1 cellular context compared by ENCODE assay signal in the genomic region with DNA sequence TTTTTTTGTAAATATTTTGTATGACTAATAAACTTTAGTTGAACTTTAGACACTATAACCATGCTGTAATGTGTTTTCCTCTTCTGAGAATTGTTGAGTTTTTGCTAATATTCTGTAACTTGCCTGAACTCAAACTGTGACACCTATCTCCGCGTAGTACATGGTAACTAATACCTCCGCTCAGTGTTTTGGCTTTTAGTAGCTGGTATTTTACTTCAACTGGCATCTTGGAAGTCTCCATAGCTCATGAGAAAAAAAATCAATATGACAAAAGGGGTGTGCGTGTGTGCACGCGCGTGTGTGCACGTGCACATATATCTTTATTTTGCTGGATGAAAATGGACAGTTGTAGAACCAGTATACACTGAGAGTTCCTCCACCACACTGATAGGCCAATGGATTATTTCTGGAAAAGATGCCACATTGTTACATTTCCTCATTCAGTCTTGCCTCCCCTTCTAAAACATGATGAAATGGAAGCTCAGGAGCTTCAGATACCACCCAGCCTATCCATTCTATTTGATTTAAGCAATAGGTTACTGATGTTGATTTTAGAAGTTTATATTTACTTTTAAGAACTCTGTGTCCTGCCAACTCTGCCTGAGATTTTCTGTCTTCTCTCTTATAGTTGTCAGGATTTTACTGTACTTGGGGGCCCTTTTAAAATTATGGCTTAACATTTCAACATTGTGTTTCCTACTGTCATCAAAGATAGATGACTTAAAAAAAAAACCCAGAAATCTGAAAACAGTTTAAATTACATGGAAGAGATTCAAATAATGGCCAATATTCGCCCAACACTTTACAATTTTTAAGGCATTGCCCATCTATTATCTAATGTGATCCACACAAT.
TF ChIP-seq lines count a peak whose summit lies in the region.

No MANE protein-coding gene starts in this region.

TF ChIP-seq in HepG2, 621 proteins besides CTCF, POLR2A, EP300 and RAD21 (continued from another document and continues in another):
- TF ChIP-seq ZNF761 (CRISPR knock-in tag; conservative IDR thresholded peaks at IDR 0.05) (no peak; the same call in 1 of the 2 replicates), TBX3 (IDR thresholded peaks at IDR 0.05; ENCODE audit: borderline replicate concordance) (peak; percentile 30; the same call in 1 of the 2 replicates), SP5 (CRISPR knock-in tag; IDR thresholded peaks at IDR 0.05; ENCODE audit: borderline replicate concordance, low read depth) (no peak; the same call in 1 of the 2 replicates), YEATS2 (CRISPR knock-in tag; IDR thresholded peaks at IDR 0.05; ENCODE audit: borderline replicate concordance) (peak; percentile 58; the same call in 1 of the 2 replicates), KAT2B (IDR thresholded peaks at IDR 0.05; ENCODE audit: borderline replicate concordance, low read depth, low read length) (no peak), FIP1L1 (IDR thresholded peaks at IDR 0.05; ENCODE audit: borderline replicate concordance, insufficient read depth, low read depth, low read length) (no peak), GTF2F1 (IDR thresholded peaks at IDR 0.05; ENCODE audit: low read length) (no peak), CCAR2 (optimal IDR thresholded peaks at IDR 0.05; ENCODE audit: low read depth, low read length) (no peak), ZSCAN12 (CRISPR knock-in tag; IDR thresholded peaks at IDR 0.05) (no peak; the same call in 1 of the 2 replicates), ZNF264 (CRISPR knock-in tag; IDR thresholded peaks at IDR 0.05) (peak; percentile 55; the same call in 1 of the 2 replicates), HOXA5 (CRISPR knock-in tag; IDR thresholded peaks at IDR 0.05) (no peak), ZNF720 (CRISPR knock-in tag; IDR thresholded peaks at IDR 0.05) (no peak), TAF1 (CRISPR knock-in tag; IDR thresholded peaks at IDR 0.05) (peak; percentile 31; the same call in 1 of the 2 replicates), KLF11 (CRISPR knock-in tag; IDR thresholded peaks at IDR 0.05) (peak; percentile 33; the same call in 1 of the 2 replicates), MAFK (conservative IDR thresholded peaks at IDR 0.05 in 1 of 2, IDR thresholded peaks at IDR 0.05 in 1 of 2; ENCODE audit: low read length in 2 of 2) (no peak), SNRNP70 (IDR thresholded peaks at IDR 0.05; ENCODE audit: low read depth, low read length) (no peak), ZKSCAN5 (CRISPR knock-in tag; IDR thresholded peaks at IDR 0.05) (no peak), TGIF2 (CRISPR knock-in tag; IDR thresholded peaks at IDR 0.05) (no peak; the same call in 1 of the 2 replicates)
- TF ChIP-seq, protein P1, sequence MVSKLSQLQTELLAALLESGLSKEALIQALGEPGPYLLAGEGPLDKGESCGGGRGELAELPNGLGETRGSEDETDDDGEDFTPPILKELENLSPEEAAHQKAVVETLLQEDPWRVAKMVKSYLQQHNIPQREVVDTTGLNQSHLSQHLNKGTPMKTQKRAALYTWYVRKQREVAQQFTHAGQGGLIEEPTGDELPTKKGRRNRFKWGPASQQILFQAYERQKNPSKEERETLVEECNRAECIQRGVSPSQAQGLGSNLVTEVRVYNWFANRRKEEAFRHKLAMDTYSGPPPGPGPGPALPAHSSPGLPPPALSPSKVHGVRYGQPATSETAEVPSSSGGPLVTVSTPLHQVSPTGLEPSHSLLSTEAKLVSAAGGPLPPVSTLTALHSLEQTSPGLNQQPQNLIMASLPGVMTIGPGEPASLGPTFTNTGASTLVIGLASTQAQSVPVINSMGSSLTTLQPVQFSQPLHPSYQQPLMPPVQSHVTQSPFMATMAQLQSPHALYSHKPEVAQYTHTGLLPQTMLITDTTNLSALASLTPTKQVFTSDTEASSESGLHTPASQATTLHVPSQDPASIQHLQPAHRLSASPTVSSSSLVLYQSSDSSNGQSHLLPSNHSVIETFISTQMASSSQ (IDR thresholded peaks at IDR 0.05; ENCODE audit: low read depth): peak; percentile 26; the same call in 1 of the 2 replicates
- TF ChIP-seq, protein P1 (CRISPR knock-in tag; IDR thresholded peaks at IDR 0.05; ENCODE audit: borderline replicate concordance): 0 out of 2 replicates have a peak, but pooled peaks have one; percentile 21
- TF ChIP-seq, protein P2, sequence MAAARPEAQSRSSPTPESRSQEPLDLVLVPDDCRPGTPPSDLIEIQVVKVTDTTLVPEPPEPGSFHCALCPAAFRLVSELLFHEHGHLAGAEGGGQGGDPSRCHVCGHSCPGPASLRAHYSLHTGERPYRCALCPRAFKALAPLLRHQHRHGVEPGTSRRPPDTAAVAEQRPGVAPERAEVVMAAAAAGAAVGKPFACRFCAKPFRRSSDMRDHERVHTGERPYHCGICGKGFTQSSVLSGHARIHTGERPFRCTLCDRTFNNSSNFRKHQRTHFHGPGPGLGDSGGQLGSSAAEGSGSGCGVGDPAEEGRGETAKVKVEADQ (CRISPR knock-in tag; IDR thresholded peaks at IDR 0.05; ENCODE audit: borderline replicate concordance): no peak
- TF ChIP-seq, protein P3, sequence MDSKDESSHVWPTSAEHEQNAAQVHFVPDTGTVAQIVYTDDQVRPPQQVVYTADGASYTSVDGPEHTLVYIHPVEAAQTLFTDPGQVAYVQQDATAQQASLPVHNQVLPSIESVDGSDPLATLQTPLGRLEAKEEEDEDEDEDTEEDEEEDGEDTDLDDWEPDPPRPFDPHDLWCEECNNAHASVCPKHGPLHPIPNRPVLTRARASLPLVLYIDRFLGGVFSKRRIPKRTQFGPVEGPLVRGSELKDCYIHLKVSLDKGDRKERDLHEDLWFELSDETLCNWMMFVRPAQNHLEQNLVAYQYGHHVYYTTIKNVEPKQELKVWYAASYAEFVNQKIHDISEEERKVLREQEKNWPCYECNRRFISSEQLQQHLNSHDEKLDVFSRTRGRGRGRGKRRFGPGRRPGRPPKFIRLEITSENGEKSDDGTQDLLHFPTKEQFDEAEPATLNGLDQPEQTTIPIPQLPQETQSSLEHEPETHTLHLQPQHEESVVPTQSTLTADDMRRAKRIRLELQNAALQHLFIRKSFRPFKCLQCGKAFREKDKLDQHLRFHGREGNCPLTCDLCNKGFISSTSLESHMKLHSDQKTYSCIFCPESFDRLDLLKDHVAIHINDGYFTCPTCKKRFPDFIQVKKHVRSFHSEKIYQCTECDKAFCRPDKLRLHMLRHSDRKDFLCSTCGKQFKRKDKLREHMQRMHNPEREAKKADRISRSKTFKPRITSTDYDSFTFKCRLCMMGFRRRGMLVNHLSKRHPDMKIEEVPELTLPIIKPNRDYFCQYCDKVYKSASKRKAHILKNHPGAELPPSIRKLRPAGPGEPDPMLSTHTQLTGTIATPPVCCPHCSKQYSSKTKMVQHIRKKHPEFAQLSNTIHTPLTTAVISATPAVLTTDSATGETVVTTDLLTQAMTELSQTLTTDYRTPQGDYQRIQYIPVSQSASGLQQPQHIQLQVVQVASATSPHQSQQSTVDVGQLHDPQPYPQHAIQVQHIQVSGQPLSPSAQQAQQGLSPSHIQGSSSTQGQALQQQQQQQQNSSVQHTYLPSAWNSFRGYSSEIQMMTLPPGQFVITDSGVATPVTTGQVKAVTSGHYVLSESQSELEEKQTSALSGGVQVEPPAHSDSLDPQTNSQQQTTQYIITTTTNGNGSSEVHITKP (CRISPR knock-in tag; IDR thresholded peaks at IDR 0.05; ENCODE audit: low read depth): peak; percentile 73; the same call in 1 of the 2 replicates
- TF ChIP-seq, protein P4, sequence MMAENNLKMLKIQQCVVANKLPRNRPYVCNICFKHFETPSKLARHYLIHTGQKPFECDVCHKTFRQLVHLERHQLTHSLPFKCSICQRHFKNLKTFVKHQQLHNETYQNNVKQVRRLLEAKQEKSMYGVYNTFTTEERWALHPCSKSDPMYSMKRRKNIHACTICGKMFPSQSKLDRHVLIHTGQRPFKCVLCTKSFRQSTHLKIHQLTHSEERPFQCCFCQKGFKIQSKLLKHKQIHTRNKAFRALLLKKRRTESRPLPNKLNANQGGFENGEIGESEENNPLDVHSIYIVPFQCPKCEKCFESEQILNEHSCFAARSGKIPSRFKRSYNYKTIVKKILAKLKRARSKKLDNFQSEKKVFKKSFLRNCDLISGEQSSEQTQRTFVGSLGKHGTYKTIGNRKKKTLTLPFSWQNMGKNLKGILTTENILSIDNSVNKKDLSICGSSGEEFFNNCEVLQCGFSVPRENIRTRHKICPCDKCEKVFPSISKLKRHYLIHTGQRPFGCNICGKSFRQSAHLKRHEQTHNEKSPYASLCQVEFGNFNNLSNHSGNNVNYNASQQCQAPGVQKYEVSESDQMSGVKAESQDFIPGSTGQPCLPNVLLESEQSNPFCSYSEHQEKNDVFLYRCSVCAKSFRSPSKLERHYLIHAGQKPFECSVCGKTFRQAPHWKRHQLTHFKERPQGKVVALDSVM (CRISPR knock-in tag; IDR thresholded peaks at IDR 0.05): no peak
- TF ChIP-seq, protein P5, sequence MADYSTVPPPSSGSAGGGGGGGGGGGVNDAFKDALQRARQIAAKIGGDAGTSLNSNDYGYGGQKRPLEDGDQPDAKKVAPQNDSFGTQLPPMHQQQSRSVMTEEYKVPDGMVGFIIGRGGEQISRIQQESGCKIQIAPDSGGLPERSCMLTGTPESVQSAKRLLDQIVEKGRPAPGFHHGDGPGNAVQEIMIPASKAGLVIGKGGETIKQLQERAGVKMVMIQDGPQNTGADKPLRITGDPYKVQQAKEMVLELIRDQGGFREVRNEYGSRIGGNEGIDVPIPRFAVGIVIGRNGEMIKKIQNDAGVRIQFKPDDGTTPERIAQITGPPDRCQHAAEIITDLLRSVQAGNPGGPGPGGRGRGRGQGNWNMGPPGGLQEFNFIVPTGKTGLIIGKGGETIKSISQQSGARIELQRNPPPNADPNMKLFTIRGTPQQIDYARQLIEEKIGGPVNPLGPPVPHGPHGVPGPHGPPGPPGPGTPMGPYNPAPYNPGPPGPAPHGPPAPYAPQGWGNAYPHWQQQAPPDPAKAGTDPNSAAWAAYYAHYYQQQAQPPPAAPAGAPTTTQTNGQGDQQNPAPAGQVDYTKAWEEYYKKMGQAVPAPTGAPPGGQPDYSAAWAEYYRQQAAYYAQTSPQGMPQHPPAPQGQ (CRISPR knock-in tag; IDR thresholded peaks at IDR 0.05; ENCODE audit: borderline replicate concordance): no peak
- TF ChIP-seq, protein P6, sequence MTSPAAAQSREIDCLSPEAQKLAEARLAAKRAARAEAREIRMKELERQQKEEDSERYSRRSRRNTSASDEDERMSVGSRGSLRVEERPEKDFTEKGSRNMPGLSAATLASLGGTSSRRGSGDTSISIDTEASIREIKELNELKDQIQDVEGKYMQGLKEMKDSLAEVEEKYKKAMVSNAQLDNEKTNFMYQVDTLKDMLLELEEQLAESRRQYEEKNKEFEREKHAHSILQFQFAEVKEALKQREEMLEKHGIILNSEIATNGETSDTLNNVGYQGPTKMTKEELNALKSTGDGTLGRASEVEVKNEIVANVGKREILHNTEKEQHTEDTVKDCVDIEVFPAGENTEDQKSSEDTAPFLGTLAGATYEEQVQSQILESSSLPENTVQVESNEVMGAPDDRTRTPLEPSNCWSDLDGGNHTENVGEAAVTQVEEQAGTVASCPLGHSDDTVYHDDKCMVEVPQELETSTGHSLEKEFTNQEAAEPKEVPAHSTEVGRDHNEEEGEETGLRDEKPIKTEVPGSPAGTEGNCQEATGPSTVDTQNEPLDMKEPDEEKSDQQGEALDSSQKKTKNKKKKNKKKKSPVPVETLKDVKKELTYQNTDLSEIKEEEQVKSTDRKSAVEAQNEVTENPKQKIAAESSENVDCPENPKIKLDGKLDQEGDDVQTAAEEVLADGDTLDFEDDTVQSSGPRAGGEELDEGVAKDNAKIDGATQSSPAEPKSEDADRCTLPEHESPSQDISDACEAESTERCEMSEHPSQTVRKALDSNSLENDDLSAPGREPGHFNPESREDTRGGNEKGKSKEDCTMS (CRISPR knock-in tag; conservative IDR thresholded peaks at IDR 0.05): no peak
- TF ChIP-seq, protein P7, sequence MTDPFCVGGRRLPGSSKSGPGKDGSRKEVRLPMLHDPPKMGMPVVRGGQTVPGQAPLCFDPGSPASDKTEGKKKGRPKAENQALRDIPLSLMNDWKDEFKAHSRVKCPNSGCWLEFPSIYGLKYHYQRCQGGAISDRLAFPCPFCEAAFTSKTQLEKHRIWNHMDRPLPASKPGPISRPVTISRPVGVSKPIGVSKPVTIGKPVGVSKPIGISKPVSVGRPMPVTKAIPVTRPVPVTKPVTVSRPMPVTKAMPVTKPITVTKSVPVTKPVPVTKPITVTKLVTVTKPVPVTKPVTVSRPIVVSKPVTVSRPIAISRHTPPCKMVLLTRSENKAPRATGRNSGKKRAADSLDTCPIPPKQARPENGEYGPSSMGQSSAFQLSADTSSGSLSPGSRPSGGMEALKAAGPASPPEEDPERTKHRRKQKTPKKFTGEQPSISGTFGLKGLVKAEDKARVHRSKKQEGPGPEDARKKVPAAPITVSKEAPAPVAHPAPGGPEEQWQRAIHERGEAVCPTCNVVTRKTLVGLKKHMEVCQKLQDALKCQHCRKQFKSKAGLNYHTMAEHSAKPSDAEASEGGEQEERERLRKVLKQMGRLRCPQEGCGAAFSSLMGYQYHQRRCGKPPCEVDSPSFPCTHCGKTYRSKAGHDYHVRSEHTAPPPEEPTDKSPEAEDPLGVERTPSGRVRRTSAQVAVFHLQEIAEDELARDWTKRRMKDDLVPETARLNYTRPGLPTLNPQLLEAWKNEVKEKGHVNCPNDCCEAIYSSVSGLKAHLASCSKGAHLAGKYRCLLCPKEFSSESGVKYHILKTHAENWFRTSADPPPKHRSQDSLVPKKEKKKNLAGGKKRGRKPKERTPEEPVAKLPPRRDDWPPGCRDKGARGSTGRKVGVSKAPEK (CRISPR knock-in tag; IDR thresholded peaks at IDR 0.05; ENCODE audit: borderline replicate concordance): no peak
